Comparison of ENCODE assay signal across 27 cellular contexts in genomic region chr6:120395330-120395729, GRCh38.
"Had no signal": no experiment of that assay in that cellular context is flagged by ENCODE, and none has a peak within 500 bp of the region (broad histone marks: within the 10 kb centered on the region; RNA-seq: fewer than 3 reads in every experiment).

No MANE protein-coding gene starts in this region.

- FAIRE-seq: urothelium cell line had no signal

- H3K27ac ChIP-seq: stomach, suprapubic skin, testis, thoracic aorta, thyroid gland, tibial artery, tibial nerve, transverse colon, upper lobe of left lung, upper lobe of right lung, uterus, vagina had no signal

- H3K4me1 ChIP-seq: stomach, suprapubic skin, testis, thyroid gland, tibial artery, tibial nerve, transverse colon, upper lobe of left lung, upper lobe of right lung, uterus, vagina had no signal

- DNase-seq: stimulated activated CD4-positive, alpha-beta T cell treated with anti-CD3 and anti-CD28 coated beads, Interleukin-2, amount 100 ng/mL, for 48 hours; stimulated activated CD4-positive, alpha-beta T cell treated with anti-CD3 and anti-CD28 coated beads, Interleukin-4, amount 100 ng/mL, for 1 hour; stimulated activated CD4-positive, alpha-beta T cell treated with anti-CD3 and anti-CD28 coated beads, Interleukin-4, amount 100 ng/mL, for 24 hours; stimulated activated CD4-positive, alpha-beta T cell treated with anti-CD3 and anti-CD28 coated beads, Interleukin-4, amount 100 ng/mL, for 4 hours; stimulated activated CD8-positive, alpha-beta memory T cell treated with anti-CD3 and anti-CD28 coated beads, Interleukin-4, amount 100 ng/mL, for 48 hours; stimulated activated naive B cell treated with anti-CD40 and anti-IgM and Interleukin-4, amounts not matched to agents 10 μg/mL and 1 μg/mL and 100 μg/mL, for 72 hours; stimulated activated naive CD4-positive, alpha-beta T cell; stimulated activated naive CD4-positive, alpha-beta T cell treated with Interleukin-2 at 50 U/mL for 16 hours; stimulated activated naive CD8-positive, alpha-beta T cell treated with anti-CD3 and anti-CD28 coated beads, Interleukin-15, amount 100 ng/mL, for 72 hours; stimulated activated naive CD8-positive, alpha-beta T cell treated with anti-CD3 and anti-CD28 coated beads, Interleukin-15, Interleukin-2, amounts not matched to agents 100 U/mL and 50 U/mL, for 24 hours; stomach; substantia nigra; testis; thyroid gland; tibial artery; transverse colon; trophoblast cell; upper lobe of left lung; upper lobe of right lung; uterus had no signal

- H3K36me3 ChIP-seq: stomach, suprapubic skin, thoracic aorta, thyroid gland, tibial artery, tibial nerve, transverse colon, upper lobe of left lung, upper lobe of right lung, uterus, vagina had no signal

- H3K27me3 ChIP-seq: stomach, suprapubic skin, testis, thyroid gland, tibial artery, tibial nerve, transverse colon, upper lobe of left lung, upper lobe of right lung, uterus, vagina had no signal

- H3K9me3 ChIP-seq: stomach, suprapubic skin, testis, thoracic aorta, thyroid gland, tibial artery, tibial nerve, transverse colon, upper lobe of left lung, upper lobe of right lung, uterus, vagina had no signal

- H3K4me3 ChIP-seq: stomach, suprapubic skin, testis, thoracic aorta, thyroid gland, tibial artery, tibial nerve, transverse colon, upper lobe of left lung, upper lobe of right lung, uterus, vagina had no signal

- ATAC-seq: stimulated activated effector memory CD8-positive, alpha-beta T cell treated with anti-CD3 and anti-CD28 coated beads, Interleukin-12 subunit alpha, Interleukin-12 subunit beta, amount 100 ng/mL, for 72 hours; stimulated activated memory B cell treated with anti-CD40 and anti-IgM and Interleukin-4, amounts not matched to agents 10 μg/mL and 1 μg/mL and 100 μg/mL, for 72 hours; stimulated activated naive B cell treated with anti-CD40 and anti-IgM and Interleukin-4, amounts not matched to agents 10 μg/mL and 1 μg/mL and 100 μg/mL, for 72 hours; stimulated activated naive CD8-positive, alpha-beta T cell treated with anti-CD3 and anti-CD28 coated beads, Interleukin-15, amount 100 ng/mL, for 72 hours; stimulated activated naive CD8-positive, alpha-beta T cell treated with anti-CD3 and anti-CD28 coated beads, Interleukin-15, Interleukin-2, amounts not matched to agents 100 U/mL and 50 U/mL, for 24 hours; upper lobe of right lung had no signal
